In genomic region chr9:120890415-120891254, GRCh38 we compare ENCODE assay signal across 12 cellular contexts. TPM values are rescaled to one million over a fixed set of nuclear protein-coding genes. Genes with fewer than 3 reads are reported as not detected.
A peak's percentile ranks its signal among the peaks of the same experiment; 100 is the strongest.
DNase-seq lines count a peak whose midpoint lies in the region; ATAC-seq and TF ChIP-seq lines count a peak whose summit lies in the region.
"Had no signal": no experiment of that assay in that cellular context is flagged by ENCODE, and none has a peak within 500 bp of the region (broad histone marks: within the 10 kb centered on the region; RNA-seq: fewer than 3 reads in every experiment).

No MANE protein-coding gene starts in this region.

- POLR2A ChIA-PET in CD4-positive, alpha-beta memory T cell (lab: Charles Lee; ENCODE audit: partially characterized antibody), result interaction anchor here (0.8 to 74.5 kb wide), 13 partner anchors 2 to 311 kb away, joined by 3 to 5577 read pairs (median 6); partner anchors contain the start of genes FBXW2, PHF19, PSMD5 and RAB14

- no peaks in the 10 kb centered on the region for H3K27me3 ChIP-seq in CD4-positive, alpha-beta memory T cell (ENCODE audit: insufficient read depth, low read length)
- H3K27me3 ChIP-seq in neural progenitor cell, result peaks cover 19% of the 10 kb centered on the region

- peak overlapping the region in 1 of 2 donors; percentile 41 for H3K4me3 ChIP-seq in CD4-positive, alpha-beta memory T cell (ENCODE audit: low read length in 2 of 2)
- H3K4me3 ChIP-seq in neural progenitor cell, result no peak overlapping the region
- H3K4me3 ChIP-seq: GM23248 had no signal

- peak; percentile 71 to 79 (median 76) for DNase-seq in CD4-positive, alpha-beta memory T cell
- DNase-seq in KBM-7 (peak; percentile 93), neural progenitor cell (ENCODE audit: low spot score) (no peak), dedifferentiated amniotic fluid mesenchymal stem cell (ENCODE audit: extremely low spot score) (no peak), cortex of kidney (lab: John Stamatoyannopoulos, UW) (no peak)
- DNase-seq in activated naive CD4-positive, alpha-beta T cell treated with anti-CD3 and anti-CD28 coated beads, Interleukin-2, amount 10 ng/mL, durations not matched to agents 7 days and 5 days, result peak; percentile 60
- DNase-seq: cerebellar nuclear complex, GM23248, KG1, SK-N-SH had no signal

- no peaks in the 10 kb centered on the region for H3K9me3 Mint-ChIP-seq in CD4-positive, alpha-beta memory T cell
- H3K9me3 Mint-ChIP-seq in activated naive CD4-positive, alpha-beta T cell treated with anti-CD3 and anti-CD28 coated beads, Interleukin-2, amount 10 ng/mL, durations not matched to agents 7 days and 5 days, result no peaks in the 10 kb centered on the region
- no peaks in the 10 kb centered on the region for H3K9me3 Mint-ChIP-seq in neural progenitor cell

- peak overlapping the region; percentile 76 for H3K27ac ChIP-seq in CD4-positive, alpha-beta memory T cell (ENCODE audit: low read depth, low read length)
- no peak overlapping the region for H3K27ac ChIP-seq in neural progenitor cell
- H3K27ac ChIP-seq: GM23248 had no signal

- H3K79me2 ChIP-seq in neural progenitor cell (ENCODE audit: low read depth), result no peaks in the 10 kb centered on the region

- H3K4me1 ChIP-seq in CD4-positive, alpha-beta memory T cell (ENCODE audit: insufficient read depth, low read length), result peaks cover 77% of the 10 kb centered on the region
- H3K4me1 ChIP-seq in neural progenitor cell, result peaks cover 5% of the 10 kb centered on the region

- ATAC-seq in HG03432 (IDR thresholded peaks at IDR 0.05; ENCODE audit: unreplicated experiment), result no peak
- no peak for ATAC-seq in GM21786 (IDR thresholded peaks at IDR 0.05; ENCODE audit: unreplicated experiment)

- H3K27ac Mint-ChIP-seq in CD4-positive, alpha-beta memory T cell, result peak overlapping the region; percentile 86 to 100 (median 98)
- H3K27ac Mint-ChIP-seq in activated naive CD4-positive, alpha-beta T cell treated with anti-CD3 and anti-CD28 coated beads, Interleukin-2, amount 10 ng/mL, durations not matched to agents 7 days and 5 days, result peak overlapping the region; percentile 99
- H3K27ac Mint-ChIP-seq in neural progenitor cell, result no peak overlapping the region

- H3K36me3 ChIP-seq in CD4-positive, alpha-beta memory T cell (ENCODE audit: insufficient read depth, low read length), result no peaks in the 10 kb centered on the region
- H3K36me3 ChIP-seq in neural progenitor cell, result no peaks in the 10 kb centered on the region

- intact Hi-C loops in CD4-positive, alpha-beta memory T cell (cut with micrococcal nuclease), result loop anchor here (1.0 to 10.0 kb wide), 6 partner anchors 11 to 314 kb away; partner anchors contain the start of genes PSMD5, RAB14 and TRAF1

- no peak for TF ChIP-seq CTCF in neural progenitor cell (IDR thresholded peaks at IDR 0.05)

- H3K36me3 Mint-ChIP-seq in CD4-positive, alpha-beta memory T cell, result peaks cover 0 to 8% of the 10 kb centered on the region in 2 donors
- H3K36me3 Mint-ChIP-seq in activated naive CD4-positive, alpha-beta T cell treated with anti-CD3 and anti-CD28 coated beads, Interleukin-2, amount 10 ng/mL, durations not matched to agents 7 days and 5 days, result peaks cover 25% of the 10 kb centered on the region
- H3K36me3 Mint-ChIP-seq in neural progenitor cell, result no peaks in the 10 kb centered on the region

- peaks cover 45 to 88% (median 62%) of the 10 kb centered on the region in 4 donors for H3K4me1 Mint-ChIP-seq in CD4-positive, alpha-beta memory T cell
- peaks cover 95% of the 10 kb centered on the region for H3K4me1 Mint-ChIP-seq in activated naive CD4-positive, alpha-beta T cell treated with anti-CD3 and anti-CD28 coated beads, Interleukin-2, amount 10 ng/mL, durations not matched to agents 7 days and 5 days
- peaks cover 19% of the 10 kb centered on the region for H3K4me1 Mint-ChIP-seq in neural progenitor cell

- in situ Hi-C loops in KBM-7 (cut with MboI; ENCODE audit: low pct_unique_long_range_greater_than_20kb, low sequenced_read_pairs), result no loop called here

- H3F3A ChIP-seq in neural progenitor cell (ENCODE audit: low read depth), result peaks cover 5% of the 10 kb centered on the region

- H3K27me3 Mint-ChIP-seq in CD4-positive, alpha-beta memory T cell, result no peaks in the 10 kb centered on the region
- H3K27me3 Mint-ChIP-seq in activated naive CD4-positive, alpha-beta T cell treated with anti-CD3 and anti-CD28 coated beads, Interleukin-2, amount 10 ng/mL, durations not matched to agents 7 days and 5 days, result no peaks in the 10 kb centered on the region
- H3K27me3 Mint-ChIP-seq in neural progenitor cell (ENCODE audit: insufficient read depth, low read depth), result peaks cover 5% of the 10 kb centered on the region

- H4K20me1 ChIP-seq in neural progenitor cell (ENCODE audit: low read depth), result no peaks in the 10 kb centered on the region

- H3K4me3 Mint-ChIP-seq in CD4-positive, alpha-beta memory T cell, result peak overlapping the region; percentile 9 to 82 (median 71)
- H3K4me3 Mint-ChIP-seq in activated naive CD4-positive, alpha-beta T cell treated with anti-CD3 and anti-CD28 coated beads, Interleukin-2, amount 10 ng/mL, durations not matched to agents 7 days and 5 days, result peak overlapping the region; percentile 72
- no peak overlapping the region for H3K4me3 Mint-ChIP-seq in neural progenitor cell

- CTCF ChIA-PET in CD4-positive, alpha-beta memory T cell (lab: Charles Lee; ENCODE audit: partially characterized antibody), result interaction anchor here (0.9 to 4.8 kb wide), 21 partner anchors 11 to 181 kb away, joined by 3 to 58 read pairs (median 6); partner anchors contain the start of genes PHF19 and TRAF1
- CTCF ChIA-PET in activated naive CD4-positive, alpha-beta T cell treated with anti-CD3 and anti-CD28 coated beads, Interleukin-2, amount 10 ng/mL, durations not matched to agents 7 days and 5 days (lab: Charles Lee), result interaction anchor here (0.7 to 4.2 kb wide), 12 partner anchors 11 to 135 kb away, joined by 3 to 31 read pairs (median 6); no protein-coding TSS in a partner anchor

- H3K4me2 ChIP-seq in neural progenitor cell, result no peak overlapping the region
- H3K4me2 ChIP-seq: SK-N-SH had no signal

- no peak overlapping the region for H3K9ac ChIP-seq in neural progenitor cell
- H3K9ac ChIP-seq: GM23248, SK-N-SH had no signal

- H3K9me3 ChIP-seq in CD4-positive, alpha-beta memory T cell (ENCODE audit: control insufficient read depth in 1 of 2, low read length in 2 of 2), result no peaks in the 10 kb centered on the region
- H3K9me3 ChIP-seq in neural progenitor cell (ENCODE audit: low read depth), result no peaks in the 10 kb centered on the region
- H3K9me3 ChIP-seq: SK-N-SH had no signal

- peak overlapping the region; percentile 45 for H2AFZ ChIP-seq in neural progenitor cell (replicated peaks)
- H2AFZ ChIP-seq: GM23248 had no signal

RNA-seq across cellular contexts. Expression of gene PHF19, which starts 13.6 kb away (rescaled TPM):
- 100 to 1,000 TPM; 194 to 201 TPM for total RNA-seq in CD4-positive, alpha-beta memory T cell
- 10 to 100 TPM; 15.4 to 17.8 TPM for polyA plus RNA-seq in CD4-positive, alpha-beta memory T cell
- total RNA-seq in neural progenitor cell (ENCODE audit: low replicate concordance), result 27.4 and 45.1 TPM in 2 replicates

RNA-seq across cellular contexts. Expression of gene TRAF1, which starts 36.0 kb away (rescaled TPM):
- 100 to 1,000 TPM; 174 to 181 TPM for total RNA-seq in CD4-positive, alpha-beta memory T cell
- polyA plus RNA-seq in CD4-positive, alpha-beta memory T cell, result 10 to 100 TPM in 1 of 2 donors, 1 to 10 TPM in 1; 7.8 to 14.4 TPM
- 3.2 and 4.5 TPM in 2 replicates for total RNA-seq in neural progenitor cell (ENCODE audit: low replicate concordance)

RNA-seq across cellular contexts. Expression of gene PSMD5, which starts 47.9 kb away (rescaled TPM):
- total RNA-seq in CD4-positive, alpha-beta memory T cell, result 10 to 100 TPM; 46.4 to 59.0 TPM
- polyA plus RNA-seq in CD4-positive, alpha-beta memory T cell, result 10 to 100 TPM; 23.1 to 25.7 TPM
- 4.6 and 8.7 TPM in 2 replicates for total RNA-seq in neural progenitor cell (ENCODE audit: low replicate concordance)

Comparison
In these comparisons a context has a peak if more than half of its experiments do, and no peak if none do; other contexts are left out.
1. DNase-seq: peak in CD4-positive, alpha-beta memory T cell (5 of 5), KBM-7 (single experiment) and activated naive CD4-positive, alpha-beta T cell treated with anti-CD3 and anti-CD28 coated beads, Interleukin-2, amount 10 ng/mL, durations not matched to agents 7 days and 5 days (single experiment); none in neural progenitor cell (single experiment), dedifferentiated amniotic fluid mesenchymal stem cell (single experiment) and cortex of kidney (single experiment).
2. RNA of gene TRAF1, which starts 36.0 kb away (total RNA-seq): 174 to 181 TPM in CD4-positive, alpha-beta memory T cell; 3.2 to 4.5 TPM in neural progenitor cell; every median in the first group is over 10 times any median in the second.